ENCODE assay signal across 33 cellular contexts in the genomic region with DNA sequence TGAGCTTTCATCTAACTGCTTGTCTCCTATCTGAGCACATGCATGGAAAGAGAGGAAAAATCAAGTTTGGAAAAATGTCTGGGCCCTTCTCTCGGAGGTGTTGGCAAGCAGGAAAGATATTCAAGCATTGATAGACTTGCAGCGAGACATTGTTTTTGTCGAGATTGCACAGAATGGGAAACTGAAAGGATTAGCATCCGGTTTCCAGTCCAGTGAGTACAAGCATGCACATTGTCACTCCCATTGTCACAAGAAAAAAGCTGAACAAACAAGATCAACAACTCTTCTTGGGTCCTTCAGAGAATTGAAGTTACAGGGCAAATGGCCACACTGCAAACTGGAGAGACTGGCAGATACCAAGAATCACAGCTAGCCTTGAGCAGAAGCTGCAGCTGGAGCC. TPM values are rescaled to one million over a fixed set of nuclear protein-coding genes. Genes with fewer than 3 reads are reported as not detected.
DNase-seq lines count a peak whose midpoint lies in the region; ATAC-seq and TF ChIP-seq lines count a peak whose summit lies in the region.
"Had no signal": no experiment of that assay in that cellular context is flagged by ENCODE, and none has a peak within 500 bp of the region (broad histone marks: within the 10 kb centered on the region; RNA-seq: fewer than 3 reads in every experiment).

No MANE protein-coding gene starts in this region.

- DNase-seq in GM10266 (ENCODE audit: extremely low spot score) (peak; percentile 28), MM.1S (peak; percentile 23), amygdala (lab: John Stamatoyannopoulos, UW) (no peak)
- no peak for DNase-seq in stimulated activated naive CD8-positive, alpha-beta T cell treated with anti-CD3 and anti-CD28 coated beads, Interleukin-15, amount 100 ng/mL, for 72 hours
- DNase-seq in stimulated activated CD4-positive, alpha-beta T cell treated with anti-CD3 and anti-CD28 coated beads, Interleukin-2, amount 100 ng/mL, for 48 hours, result no peak
- DNase-seq: activated CD4-positive, alpha-beta T cell treated with anti-CD3 and anti-CD28 coated beads, Interleukin-2, amount 50 U/mL, for 1 hour; activated CD4-positive, CD25-positive, alpha-beta regulatory T cell; activated effector memory CD4-positive, alpha-beta T cell treated with anti-CD3 and anti-CD28 coated beads, Interleukin-2, amount 50 U/mL, for 16 hours; activated T-cell treated with anti-CD3 and anti-CD28 coated beads, Interleukin-2, amount 50 U/mL, for 24 hours; anterior cingulate cortex; NCI-H1092 treated with DMSO at 0.1 percent for 48 hours; NCI-H187; NCI-H345; RPMI8226; substantia nigra; T-helper 1 cell; upper lobe of left lung had no signal

- H3F3A ChIP-seq in MM.1S (ENCODE audit: insufficient read depth, low read length), result no peaks in the 10 kb centered on the region

- H3K4me1 Mint-ChIP-seq in stimulated activated naive CD8-positive, alpha-beta T cell treated with anti-CD3 and anti-CD28 coated beads, Interleukin-15, amount 100 ng/mL, for 72 hours, result peaks cover 11% of the 10 kb centered on the region

- H3K4me1 ChIP-seq in MM.1S (ENCODE audit: low read length), result 0 out of 2 replicates have a peak, but pooled peaks cover 7% of the 10 kb centered on the region
- H3K4me1 ChIP-seq: BLaER1, breast epithelium, SJSA1 had no signal

- no peak overlapping the region for H3K4me3 Mint-ChIP-seq in stimulated activated naive CD8-positive, alpha-beta T cell treated with anti-CD3 and anti-CD28 coated beads, Interleukin-15, amount 100 ng/mL, for 72 hours
- H3K4me3 Mint-ChIP-seq: activated naive CD8-positive, alpha-beta T cell; activated T-cell treated with anti-CD3 and anti-CD28 coated beads, Interleukin-2, amount 50 U/mL, for 24 hours; natural killer cell treated with Interleukin-12 subunit alpha and Interleukin-12 subunit beta and Interleukin-15 and Interleukin-18, amount 100 ng/mL, for 72 hours; stimulated activated effector memory CD8-positive, alpha-beta T cell treated with anti-CD3 and anti-CD28 coated beads, Interleukin-12 subunit alpha, Interleukin-12 subunit beta, amount 100 ng/mL, for 72 hours had no signal

- peaks cover 61% of the 10 kb centered on the region for H3K27me3 Mint-ChIP-seq in stimulated activated naive CD8-positive, alpha-beta T cell treated with anti-CD3 and anti-CD28 coated beads, Interleukin-15, amount 100 ng/mL, for 72 hours

- no peaks in the 10 kb centered on the region for H3K79me2 ChIP-seq in MM.1S (ENCODE audit: low read length)

- no peaks in the 10 kb centered on the region for H4K20me1 ChIP-seq in MM.1S (ENCODE audit: insufficient read depth, low read length)
- H4K20me1 ChIP-seq: BLaER1 had no signal

- H2AFZ ChIP-seq in MM.1S (ENCODE audit: low read length), result peak overlapping the region; percentile 46

- no peaks in the 10 kb centered on the region for H3K27me3 ChIP-seq in MM.1S (replicated peaks; ENCODE audit: insufficient read depth, low read length)
- H3K27me3 ChIP-seq: breast epithelium had no signal

- no peaks in the 10 kb centered on the region for H3K9me2 ChIP-seq in MM.1S (replicated peaks; ENCODE audit: insufficient read depth, low read length)

- H3K9me3 ChIP-seq in MM.1S (replicated peaks; ENCODE audit: insufficient read depth, low read length), result no peaks in the 10 kb centered on the region
- H3K9me3 ChIP-seq: breast epithelium, SJSA1, upper lobe of left lung had no signal

- no peak overlapping the region for H3K27ac ChIP-seq in MM.1S (ENCODE audit: low read length)
- H3K27ac ChIP-seq: BLaER1, breast epithelium, SJSA1, upper lobe of left lung had no signal

- peak; percentile 61 for ATAC-seq in GM21528 (IDR thresholded peaks at IDR 0.05; ENCODE audit: low FRiP score, unreplicated experiment)
- peak; percentile 27 for ATAC-seq in esophagus mucosa
- no peak for ATAC-seq in stimulated activated naive CD8-positive, alpha-beta T cell treated with anti-CD3 and anti-CD28 coated beads, Interleukin-15, amount 100 ng/mL, for 72 hours
- ATAC-seq: K562; left lobe of liver; natural killer cell treated with Interleukin-12 subunit alpha and Interleukin-12 subunit beta and Interleukin-15 and Interleukin-18, amount 100 ng/mL, for 72 hours; stimulated activated effector memory CD8-positive, alpha-beta T cell treated with anti-CD3 and anti-CD28 coated beads, Interleukin-12 subunit alpha, Interleukin-12 subunit beta, amount 100 ng/mL, for 72 hours had no signal

- H3K27ac Mint-ChIP-seq in stimulated activated naive CD8-positive, alpha-beta T cell treated with anti-CD3 and anti-CD28 coated beads, Interleukin-15, amount 100 ng/mL, for 72 hours, result no peak overlapping the region
- H3K27ac Mint-ChIP-seq: activated naive CD8-positive, alpha-beta T cell; activated T-cell treated with anti-CD3 and anti-CD28 coated beads, Interleukin-2, amount 50 U/mL, for 24 hours; natural killer cell treated with Interleukin-12 subunit alpha and Interleukin-12 subunit beta and Interleukin-15 and Interleukin-18, amount 100 ng/mL, for 72 hours; stimulated activated effector memory CD8-positive, alpha-beta T cell treated with anti-CD3 and anti-CD28 coated beads, Interleukin-12 subunit alpha, Interleukin-12 subunit beta, amount 100 ng/mL, for 72 hours had no signal

- H3K4me3 ChIP-seq in MM.1S (ENCODE audit: low read length), result no peak overlapping the region
- H3K4me3 ChIP-seq: BLaER1, breast epithelium, K562, SJSA1, upper lobe of left lung had no signal

- H3K4me2 ChIP-seq in MM.1S (ENCODE audit: low read depth, low read length), result peak overlapping the region; percentile 33
- H3K4me2 ChIP-seq: BLaER1 had no signal

- H3K9ac ChIP-seq in MM.1S (ENCODE audit: low read length), result no peak overlapping the region
- H3K9ac ChIP-seq: BLaER1 had no signal

- no peaks in the 10 kb centered on the region for H3K36me3 ChIP-seq in MM.1S (replicated peaks; ENCODE audit: insufficient read depth, low read length)
- H3K36me3 ChIP-seq: BLaER1, breast epithelium, SJSA1, upper lobe of left lung had no signal

- no peaks in the 10 kb centered on the region for H3K9me3 Mint-ChIP-seq in stimulated activated naive CD8-positive, alpha-beta T cell treated with anti-CD3 and anti-CD28 coated beads, Interleukin-15, amount 100 ng/mL, for 72 hours
- H3K9me3 Mint-ChIP-seq: activated T-cell treated with anti-CD3 and anti-CD28 coated beads, Interleukin-2, amount 50 U/mL, for 24 hours; natural killer cell treated with Interleukin-12 subunit alpha and Interleukin-12 subunit beta and Interleukin-15 and Interleukin-18, amount 100 ng/mL, for 72 hours; stimulated activated effector memory CD8-positive, alpha-beta T cell treated with anti-CD3 and anti-CD28 coated beads, Interleukin-12 subunit alpha, Interleukin-12 subunit beta, amount 100 ng/mL, for 72 hours had no signal

- no peak for TF ChIP-seq CTCF in GM10266 (IDR thresholded peaks at IDR 0.05; ENCODE audit: control insufficient read depth, insufficient read depth, low read depth, missing control alignments)
- TF ChIP-seq CTCF in MM.1S (IDR thresholded peaks at IDR 0.05; ENCODE audit: low read length), result no peak

RNA-seq across cellular contexts. Expression of gene MC5R, which starts 19.6 kb away (rescaled TPM):
- 0.28 TPM for total RNA-seq in esophagus mucosa
- total RNA-seq: breast epithelium; chondrocyte; G401; glomerular endothelial cell; K562; left lobe of liver; M059J; mucosa of gallbladder; natural killer cell treated with Interleukin-12 subunit alpha and Interleukin-12 subunit beta and Interleukin-15 and Interleukin-18, amount 100 ng/mL, for 72 hours; pulmonary artery endothelial cell; SJSA1; upper lobe of left lung had no signal

Comparison
In these comparisons a context has a peak if more than half of its experiments do, and no peak if none do; other contexts are left out.
1. DNase-seq: peak in GM10266 (single experiment) and MM.1S (single experiment); none in stimulated activated naive CD8-positive, alpha-beta T cell treated with anti-CD3 and anti-CD28 coated beads, Interleukin-15, amount 100 ng/mL, for 72 hours (0 of 2), amygdala (0 of 56) and stimulated activated CD4-positive, alpha-beta T cell treated with anti-CD3 and anti-CD28 coated beads, Interleukin-2, amount 100 ng/mL, for 48 hours (0 of 2).